ENCODE assay signal across 28 cellular contexts in the genomic region with DNA sequence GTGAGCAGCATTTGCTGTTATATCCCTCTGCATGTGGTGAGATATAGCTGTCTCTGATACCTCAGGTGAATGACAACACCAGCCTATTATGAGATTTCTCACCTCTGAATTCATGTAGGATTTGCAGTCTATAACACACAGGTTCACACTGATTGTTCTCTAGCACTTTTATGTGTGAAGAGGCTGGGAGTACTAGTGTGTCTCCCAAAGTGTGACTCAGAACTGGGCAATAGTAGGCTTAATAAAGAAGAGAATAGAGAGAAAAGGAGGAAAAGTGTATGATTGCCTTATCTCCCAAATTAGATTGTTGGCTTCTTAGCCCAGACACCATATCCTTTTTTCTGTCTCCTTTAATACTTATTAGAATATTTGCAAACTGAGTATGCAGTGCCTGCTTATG.
"Had no signal": no experiment of that assay in that cellular context is flagged by ENCODE, and none has a peak within 500 bp of the region (broad histone marks: within the 10 kb centered on the region; RNA-seq: fewer than 3 reads in every experiment).

No MANE protein-coding gene starts in this region.

- H3K27ac ChIP-seq: body of pancreas, colonic mucosa, epithelial cell of prostate, esophagus squamous epithelium, gastrocnemius medialis, heart left ventricle had no signal

- H3K36me3 ChIP-seq: colonic mucosa, esophagus squamous epithelium, gastrocnemius medialis had no signal

- H3K4me1 ChIP-seq: body of pancreas, colonic mucosa, gastrocnemius medialis had no signal

- FAIRE-seq: endometrium, endothelial cell of umbilical vein had no signal

- H3K27me3 ChIP-seq: body of pancreas, colonic mucosa, esophagus squamous epithelium, gastrocnemius medialis, heart left ventricle had no signal

- H3K9me3 ChIP-seq: body of pancreas, colonic mucosa, esophagus squamous epithelium, gastrocnemius medialis, heart left ventricle had no signal

- DNase-seq: activated CD4-positive, alpha-beta memory T cell treated with anti-CD3 and anti-CD28 coated beads, Interleukin-2, amount 10 ng/mL, durations not matched to agents 7 days and 5 days; activated CD4-positive, alpha-beta T cell treated with anti-CD3 and anti-CD28 coated beads for 36 hours; activated CD4-positive, alpha-beta T cell treated with anti-CD3 and anti-CD28 coated beads, Interleukin-2, amount 10 ng/mL, durations not matched to agents 24 days and 14 days; activated CD4-positive, CD25-positive, alpha-beta regulatory T cell; activated CD4-positive, CD25-positive, alpha-beta regulatory T cell treated with anti-CD3 and anti-CD28 coated beads, Interleukin-2, amount 50 U/mL, for 72 hours; activated CD8-positive, alpha-beta memory T cell treated with anti-CD3 and anti-CD28 coated beads, Interleukin-2, amount 50 U/mL, for 48 hours; activated gamma-delta T cell; activated naive CD4-positive, alpha-beta T cell; activated naive CD4-positive, alpha-beta T cell treated with anti-CD3 and anti-CD28 coated beads, Interleukin-2, amount 10 ng/mL, durations not matched to agents 7 days and 5 days; activated naive CD8-positive, alpha-beta T cell treated with anti-CD3 and anti-CD28 coated beads, Interleukin-2, amount 10 ng/mL, durations not matched to agents 7 days and 5 days; activated T-cell treated with anti-CD3 and anti-CD28 coated beads for 4 hours; activated T-cell treated with anti-CD3 and anti-CD28 coated beads, Interleukin-2, amount 50 U/mL, for 24 hours; activated T-cell treated with anti-CD3 and anti-CD28 coated beads, Interleukin-2, amount 50 U/mL, for 72 hours; amniotic stem cell; anterior cingulate cortex; body of pancreas; colonic mucosa; effector CD8-positive, alpha-beta T cell; esophagus squamous epithelium; foreskin fibroblast; gastrocnemius medialis; glutamatergic neuron; heart left ventricle; T-helper 2 cell had no signal

- H3K4me3 ChIP-seq: body of pancreas, colonic mucosa, esophagus squamous epithelium, gastrocnemius medialis, heart left ventricle had no signal

- ATAC-seq: activated CD4-positive, alpha-beta T cell treated with anti-CD3 and anti-CD28 coated beads for 36 hours; activated naive CD4-positive, alpha-beta T cell treated with anti-CD3 and anti-CD28 coated beads, Interleukin-2, amount 50 U/mL, for 72 hours; activated T-cell treated with anti-CD3 and anti-CD28 coated beads, Interleukin-2, amount 50 U/mL, for 72 hours; body of pancreas; gastrocnemius medialis had no signal
